Comparison of ENCODE assay signal across 8 cellular contexts in the genomic region with DNA sequence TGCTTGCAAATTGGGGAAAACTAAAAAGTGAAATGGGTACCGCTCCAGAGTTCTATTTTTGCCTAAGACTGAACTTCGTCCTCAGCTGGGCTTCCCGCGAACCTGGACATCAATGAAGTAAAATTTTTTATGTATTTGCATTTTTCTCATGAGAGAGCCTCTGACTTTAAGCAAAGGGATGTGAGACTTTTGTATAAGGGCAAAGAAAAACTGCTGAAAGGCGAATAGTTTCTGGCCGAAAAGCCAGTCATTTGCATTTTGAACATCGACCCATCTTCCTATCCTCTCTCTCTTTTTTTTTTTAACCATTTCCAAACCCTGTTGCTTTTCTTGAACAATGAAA. TPM values are rescaled to one million over a fixed set of nuclear protein-coding genes. Genes with fewer than 3 reads are reported as not detected.
DNase-seq lines count a peak whose midpoint lies in the region; ATAC-seq and TF ChIP-seq lines count a peak whose summit lies in the region.

No MANE protein-coding gene starts in this region.

- H3K9me3 Mint-ChIP-seq in activated naive CD8-positive, alpha-beta T cell treated with anti-CD3 and anti-CD28 coated beads for 36 hours: no peaks in the 10 kb centered on the region

- H4K20me1 ChIP-seq in BLaER1: peaks cover 32% of the 10 kb centered on the region

- no peaks in the 10 kb centered on the region for H3K27me3 Mint-ChIP-seq in activated naive CD8-positive, alpha-beta T cell treated with anti-CD3 and anti-CD28 coated beads for 36 hours

- no peaks in the 10 kb centered on the region for H3K9me3 ChIP-seq in BLaER1
- no peaks in the 10 kb centered on the region for H3K9me3 ChIP-seq in HAP-1
- H3K9me3 ChIP-seq in aorta (ENCODE audit: control insufficient read depth, low read length): no peaks in the 10 kb centered on the region

- peak overlapping the region; percentile 92 for H3K9ac ChIP-seq in BLaER1

- intact Hi-C loops in lower leg skin (cut with DNase I; ENCODE audit: low total_unique reads) (no loop called here), aorta (cut with DNase I) (loop anchor here in 1 of 2 donors (5.0 kb wide), 1 partner anchor 44 kb away; a partner anchor contains a TSS)

- TF ChIP-seq POLR2A in lower leg skin (IDR thresholded peaks at IDR 0.05): no peak

- DNase-seq in HAP-1 (ENCODE audit: low spot score in 2 of 2) (no peak), lower leg skin (ENCODE audit: low spot score in 2 of 2) (no peak), aorta (no peak), NCI-H146 treated with DMSO at 0.1 percent for 48 hours (lab: John Stamatoyannopoulos, UW; ENCODE audit: unreplicated experiment) (no peak)
- no peak for DNase-seq in activated naive CD8-positive, alpha-beta T cell treated with anti-CD3 and anti-CD28 coated beads for 36 hours

- H3K4me1 ChIP-seq in BLaER1: peaks cover 16% of the 10 kb centered on the region
- H3K4me1 ChIP-seq in HAP-1: peaks cover 14% of the 10 kb centered on the region
- H3K4me1 ChIP-seq in aorta (ENCODE audit: control insufficient read depth in 1 of 2, insufficient read depth in 2 of 2, low read length in 2 of 2): peaks cover 2 to 4% of the 10 kb centered on the region in 2 donors

- H3K36me3 ChIP-seq in BLaER1 (peaks cover 42% of the 10 kb centered on the region), HAP-1 (replicated peaks) (peaks cover 39% of the 10 kb centered on the region), aorta (ENCODE audit: control insufficient read depth in 1 of 2, insufficient read depth in 2 of 2, low read length in 1 of 2) (peaks cover 0 to 4% of the 10 kb centered on the region in 2 donors)

- WGBS in lower leg skin, 2 donors: 1% methylated on average over 7 of the region's 7 CpGs
- 1% methylated on average over 7 of the region's 7 CpGs for WGBS in aorta, 2 donors

- no peak for ATAC-seq in aorta (ENCODE audit: low FRiP score)
- no peak for ATAC-seq in GM18909 (IDR thresholded peaks at IDR 0.05; ENCODE audit: poor library complexity, unreplicated experiment)
- ATAC-seq in HG03460 (IDR thresholded peaks at IDR 0.05; ENCODE audit: unreplicated experiment): no peak

- peak overlapping the region; percentile 89 for H3K4me2 ChIP-seq in BLaER1

- peaks cover 19% of the 10 kb centered on the region for H3K36me3 Mint-ChIP-seq in activated naive CD8-positive, alpha-beta T cell treated with anti-CD3 and anti-CD28 coated beads for 36 hours

- H3K27me3 ChIP-seq in BLaER1 (no peaks in the 10 kb centered on the region), HAP-1 (ENCODE audit: low read depth) (no peaks in the 10 kb centered on the region), aorta (ENCODE audit: control insufficient read depth in 1 of 2, insufficient read depth in 2 of 2, low read length in 1 of 2) (no peaks in the 10 kb centered on the region)

- H3K27ac ChIP-seq in BLaER1 (peak overlapping the region; percentile 91), aorta (ENCODE audit: low read depth in 1 of 2, low read length in 2 of 2) (no peak overlapping the region)

- in situ Hi-C loops in HAP-1 (cut with MboI; ENCODE audit: low sequenced_read_pairs): no loop called here

- H3K4me3 ChIP-seq in BLaER1 (peak overlapping the region; percentile 87), HAP-1 (peak overlapping the region; percentile 95), lower leg skin (ENCODE audit: low read depth, poor library complexity, severe bottlenecking) (peak overlapping the region; percentile 92), aorta (ENCODE audit: low read length in 2 of 2) (peak overlapping the region; percentile 70 to 76)

- peaks cover 36% of the 10 kb centered on the region for H3K4me1 Mint-ChIP-seq in activated naive CD8-positive, alpha-beta T cell treated with anti-CD3 and anti-CD28 coated beads for 36 hours

- no peak for TF ChIP-seq CTCF in lower leg skin (IDR thresholded peaks at IDR 0.05)

- H3K4me3 Mint-ChIP-seq in activated naive CD8-positive, alpha-beta T cell treated with anti-CD3 and anti-CD28 coated beads for 36 hours: peak overlapping the region; percentile 96

- peak overlapping the region; percentile 79 for H3K27ac Mint-ChIP-seq in activated naive CD8-positive, alpha-beta T cell treated with anti-CD3 and anti-CD28 coated beads for 36 hours

RNA-seq across cellular contexts. Expression of a gene that starts 0.6 kb away (rescaled TPM):
- 10 to 100 TPM; 90.3 to 91.9 TPM for total RNA-seq in activated naive CD8-positive, alpha-beta T cell treated with anti-CD3 and anti-CD28 coated beads for 36 hours
- total RNA-seq in lower leg skin (10 to 100 TPM; 43.3 to 49.5 (median 47.5) TPM), aorta (10 to 100 TPM; 40.9 to 47.7 TPM)
- 10 to 100 TPM; 41.3 to 70.8 TPM for polyA plus RNA-seq in aorta

RNA-seq across cellular contexts. Expression of a gene that starts 46.8 kb away (rescaled TPM):
- 10 to 100 TPM; 61.5 to 66.8 TPM for total RNA-seq in activated naive CD8-positive, alpha-beta T cell treated with anti-CD3 and anti-CD28 coated beads for 36 hours
- total RNA-seq in lower leg skin (10 to 100 TPM in 3 of 4 donors, 1 to 10 TPM in 1; 8.7 to 17.9 (median 11.0) TPM), aorta (10 to 100 TPM; 23.5 to 25.2 TPM)
- 10 to 100 TPM; 16.2 to 25.0 TPM for polyA plus RNA-seq in aorta

RNA-seq across cellular contexts. Expression of a gene that starts 49.6 kb away (rescaled TPM):
- 100 to 1,000 TPM; 168 to 170 TPM for total RNA-seq in activated naive CD8-positive, alpha-beta T cell treated with anti-CD3 and anti-CD28 coated beads for 36 hours
- total RNA-seq in lower leg skin (100 to 1,000 TPM in 2 of 4 donors, 10 to 100 TPM in 2; 75.3 to 124 (median 107) TPM), aorta (10 to 100 TPM; 81.8 to 97.3 TPM)
- 100 to 1,000 TPM; 107 to 119 TPM for polyA plus RNA-seq in aorta
